In genomic region chr4:16297003-16297402, GRCh38 we compare ENCODE assay signal across 23 cellular contexts.
"Had no signal": no experiment of that assay in that cellular context is flagged by ENCODE, and none has a peak within 500 bp of the region (broad histone marks: within the 10 kb centered on the region; RNA-seq: fewer than 3 reads in every experiment).

No MANE protein-coding gene starts in this region.

- DNase-seq: activated CD4-positive, alpha-beta memory T cell treated with anti-CD3 and anti-CD28 coated beads for 36 hours; activated CD4-positive, alpha-beta T cell treated with anti-CD3 and anti-CD28 coated beads, Interleukin-2, amount 10 ng/mL, durations not matched to agents 7 days and 5 days; activated CD4-positive, CD25-positive, alpha-beta regulatory T cell; activated CD8-positive, alpha-beta memory T cell treated with anti-CD3 and anti-CD28 coated beads for 24 hours; activated gamma-delta T cell; activated naive CD4-positive, alpha-beta T cell treated with anti-CD3 and anti-CD28 coated beads for 36 hours; activated T-cell treated with anti-CD3 and anti-CD28 coated beads, Interleukin-2, amount 50 U/mL, for 4 hours; brain microvascular endothelial cell; Karpas-422; NCI-H1105 treated with DMSO at 0.1 percent for 48 hours; NCI-H1436 treated with DMSO at 0.1 percent for 48 hours; NCI-H187 treated with DMSO at 0.1 percent for 48 hours; NCI-H2081 treated with DMSO at 0.1 percent for 48 hours; NCI-H446; NCI-H524; PC-9; T-cell; T-helper 2 cell; T1000 had no signal

- H3K4me3 ChIP-seq: cardiac muscle cell, PC-9, SK-N-MC had no signal

- ATAC-seq: activated T-cell treated with anti-CD3 and anti-CD28 coated beads, Interleukin-2, amount 50 U/mL, for 4 hours; activated T-helper 17 cell treated with anti-CD3 and anti-CD28 coated beads, Interleukin-2, amount 50 U/mL, for 72 hours; T-cell had no signal

- H3K27me3 ChIP-seq: brain microvascular endothelial cell, cardiac muscle cell had no signal

- H3K27ac ChIP-seq: brain microvascular endothelial cell, cardiac muscle cell, PC-9, SK-N-MC, VCaP had no signal

- H3K36me3 ChIP-seq: brain microvascular endothelial cell, cardiac muscle cell had no signal
